In the genomic region with DNA sequence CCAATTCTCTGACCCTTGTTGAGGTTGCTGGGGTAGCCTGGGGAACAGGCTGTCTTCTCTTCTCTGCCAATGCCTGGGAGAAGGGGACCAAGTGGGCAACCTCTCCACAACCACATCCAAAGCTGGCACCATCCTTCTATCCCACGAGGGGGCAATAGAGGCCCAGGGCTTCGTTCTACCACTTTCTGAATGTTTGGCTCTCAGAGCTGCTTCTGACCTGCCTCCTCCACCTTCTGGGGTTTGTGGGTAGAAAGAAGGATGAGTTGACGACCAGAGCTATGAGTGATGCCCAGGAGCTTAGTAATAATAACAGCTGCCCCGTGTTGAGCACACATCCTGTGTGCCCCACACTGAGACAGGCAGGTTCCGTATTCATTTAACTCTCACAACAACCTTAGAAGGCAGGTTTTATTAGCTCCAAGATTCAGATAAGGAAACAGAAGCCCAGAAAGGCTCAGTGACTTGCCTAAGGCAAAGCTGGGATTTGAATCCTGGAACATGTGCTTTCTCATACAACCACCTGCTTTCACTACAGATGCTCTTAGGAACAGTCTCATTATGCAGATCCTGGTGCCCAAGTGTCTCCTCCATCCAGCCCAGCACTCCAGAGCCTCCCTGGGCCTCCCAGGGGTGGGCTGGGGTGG, we compare ENCODE assay signal across 8 cellular contexts. TPM values are rescaled to one million over a fixed set of nuclear protein-coding genes. Genes with fewer than 3 reads are reported as not detected.
A peak's percentile ranks its signal among the peaks of the same experiment; 100 is the strongest.
DNase-seq lines count a peak whose midpoint lies in the region; ATAC-seq and TF ChIP-seq lines count a peak whose summit lies in the region.

No MANE protein-coding gene starts in this region.

- no peak overlapping the region for H3K4me3 ChIP-seq in HL-60 (replicated peaks; ENCODE audit: insufficient read depth, low read length)

- no peak overlapping the region; the same call in 1 of the 2 replicates for H3K27ac ChIP-seq in HL-60 (replicated peaks)

- TF ChIP-seq CTCF in HL-60 (IDR thresholded peaks at IDR 0.05; ENCODE audit: insufficient read depth, low read length) = peak; percentile 85

- intact Hi-C loops in cardiac septum (cut with DNase I) = loop anchor here (1.0 kb wide), 1 partner anchor 130 kb away; no protein-coding TSS in a partner anchor

- peak; percentile 78 for DNase-seq in AG08395 (ENCODE audit: low spot score)
- DNase-seq in HL-60 (ENCODE audit: low read depth in 1 of 2, low spot score in 1 of 2) = peak in 1 of 2 experiments; percentile 79
- peak; percentile 70 for DNase-seq in RKO (ENCODE audit: low spot score)
- DNase-seq in activated effector memory CD4-positive, alpha-beta T cell treated with anti-CD3 and anti-CD28 coated beads, Interleukin-2, amount 50 U/mL, for 16 hours = peak; percentile 89
- DNase-seq in cardiac septum (ENCODE audit: low spot score) = peak; percentile 76
- DNase-seq in stimulated activated CD4-positive, alpha-beta T cell treated with anti-CD3 and anti-CD28 coated beads, Interleukin-12 subunit alpha, Interleukin-12 subunit beta, amount 100 ng/mL, for 4 hours = peak; percentile 55
- no peak for DNase-seq in middle frontal gyrus (ENCODE audit: extremely low spot score, low spot score)

- ATAC-seq in GM18498 (IDR thresholded peaks at IDR 0.05; ENCODE audit: unreplicated experiment) = peak; percentile 86

- no peaks in the 10 kb centered on the region for H3K27me3 ChIP-seq in HL-60 (ENCODE audit: insufficient read depth, poor library complexity, severe bottlenecking)

RNA-seq across cellular contexts. Expression of gene TSPOAP1, which starts 11.1 kb away (rescaled TPM):
- total RNA-seq in cardiac septum = 10.7 TPM

RNA-seq across cellular contexts. Expression of gene SUPT4H1, which starts 34.5 kb away (rescaled TPM):
- total RNA-seq in cardiac septum = 49.4 TPM

RNA-seq across cellular contexts. Expression of gene MPO, which starts 36.8 kb away (rescaled TPM):
- 0.94 TPM for total RNA-seq in cardiac septum
